Comparison of ENCODE assay signal across 8 cellular contexts in genomic region chr18:26657618-26658581, GRCh38.
A peak's percentile ranks its signal among the peaks of the same experiment; 100 is the strongest.
DNase-seq lines count a peak whose midpoint lies in the region; ATAC-seq, FAIRE-seq and TF ChIP-seq lines count a peak whose summit lies in the region.

No MANE protein-coding gene starts in this region.

- peak overlapping the region; percentile 71 for H3K4me3 Mint-ChIP-seq in activated T-cell treated with anti-CD3 and anti-CD28 coated beads, Interleukin-2, amount 50 U/mL, for 24 hours
- H3K4me3 Mint-ChIP-seq in activated naive CD8-positive, alpha-beta T cell treated with anti-CD3 and anti-CD28 coated beads, Interleukin-2, amount 10 ng/mL, durations not matched to agents 7 days and 5 days: peak overlapping the region; percentile 80

- no peak overlapping the region for H3K27ac Mint-ChIP-seq in activated T-cell treated with anti-CD3 and anti-CD28 coated beads, Interleukin-2, amount 50 U/mL, for 24 hours
- peak overlapping the region; percentile 14 for H3K27ac Mint-ChIP-seq in activated naive CD8-positive, alpha-beta T cell treated with anti-CD3 and anti-CD28 coated beads, Interleukin-2, amount 10 ng/mL, durations not matched to agents 7 days and 5 days

- no peaks in the 10 kb centered on the region for H3K9me3 Mint-ChIP-seq in activated T-cell treated with anti-CD3 and anti-CD28 coated beads, Interleukin-2, amount 50 U/mL, for 24 hours
- H3K9me3 Mint-ChIP-seq in activated naive CD8-positive, alpha-beta T cell treated with anti-CD3 and anti-CD28 coated beads, Interleukin-2, amount 10 ng/mL, durations not matched to agents 7 days and 5 days: no peaks in the 10 kb centered on the region

- H3K4me3 ChIP-seq in right lobe of liver (peak overlapping the region; percentile 66 to 73 (median 69)), tibial nerve (peak overlapping the region; percentile 58 to 87 (median 66))

- intact Hi-C loops in right lobe of liver (cut with DNase I): loop anchor here (10.0 kb wide), 2 partner anchors 97 to 117 kb away; no protein-coding TSS in a partner anchor

- peaks cover 67% of the 10 kb centered on the region for H3K27me3 Mint-ChIP-seq in activated T-cell treated with anti-CD3 and anti-CD28 coated beads, Interleukin-2, amount 50 U/mL, for 24 hours
- H3K27me3 Mint-ChIP-seq in activated naive CD8-positive, alpha-beta T cell treated with anti-CD3 and anti-CD28 coated beads, Interleukin-2, amount 10 ng/mL, durations not matched to agents 7 days and 5 days: peaks cover 67% of the 10 kb centered on the region

- H3K9me3 ChIP-seq in right lobe of liver (no peaks in the 10 kb centered on the region), tibial nerve (no peaks in the 10 kb centered on the region)

- ATAC-seq in activated naive CD8-positive, alpha-beta T cell treated with anti-CD3 and anti-CD28 coated beads, Interleukin-2, amount 10 ng/mL, durations not matched to agents 7 days and 5 days (ENCODE audit: low read depth): no peak
- ATAC-seq in right lobe of liver: no peak

- POLR2A ChIA-PET in activated naive CD8-positive, alpha-beta T cell treated with anti-CD3 and anti-CD28 coated beads, Interleukin-2, amount 10 ng/mL, durations not matched to agents 7 days and 5 days (lab: Charles Lee): no interaction called here

- H3K4me1 Mint-ChIP-seq in activated T-cell treated with anti-CD3 and anti-CD28 coated beads, Interleukin-2, amount 50 U/mL, for 24 hours (ENCODE audit: low read depth): peaks cover 11% of the 10 kb centered on the region
- peaks cover 8% of the 10 kb centered on the region for H3K4me1 Mint-ChIP-seq in activated naive CD8-positive, alpha-beta T cell treated with anti-CD3 and anti-CD28 coated beads, Interleukin-2, amount 10 ng/mL, durations not matched to agents 7 days and 5 days

- no peak for TF ChIP-seq POLR2A in right lobe of liver (IDR thresholded peaks at IDR 0.05)
- TF ChIP-seq POLR2A in tibial nerve (IDR thresholded peaks at IDR 0.05): no peak
- TF ChIP-seq POLR2A in H54 (IDR thresholded peaks at IDR 0.05; ENCODE audit: low read depth, low read length): no peak

- WGBS in right lobe of liver (ENCODE audit: insufficient coverage, low coverage, low lambda C conversion rate, missing lambda C conversion rate): 11% methylated on average over 15 of the region's 16 CpGs
- 9 to 11% methylated on average over 16 of the region's 16 CpGs for WGBS in tibial nerve, 2 donors

- no peak for DNase-seq in activated T-cell treated with anti-CD3 and anti-CD28 coated beads, Interleukin-2, amount 50 U/mL, for 24 hours
- no peak for DNase-seq in activated T-cell treated with anti-CD3 and anti-CD28 coated beads, Interleukin-2, amount 50 U/mL, for 1 hour
- DNase-seq in activated naive CD8-positive, alpha-beta T cell treated with anti-CD3 and anti-CD28 coated beads, Interleukin-2, amount 10 ng/mL, durations not matched to agents 7 days and 5 days: no peak
- DNase-seq in right lobe of liver (no peak), tibial nerve (ENCODE audit: low spot score in 2 of 2) (no peak), H54 (ENCODE audit: insufficient read length, low spot score) (no peak), AG08395 (ENCODE audit: low spot score) (no peak), SHP77 (lab: John Stamatoyannopoulos, UW) (no peak)

- H3K27ac ChIP-seq in right lobe of liver (peak overlapping the region in 2 of 3 donors; percentile 59 to 68), tibial nerve (peak overlapping the region in 3 of 4 donors; percentile 84 to 95 (median 86))

- TF ChIP-seq EP300 in tibial nerve (IDR thresholded peaks at IDR 0.05): no peak

- no peak for FAIRE-seq in H54 (lab: Jason Lieb, UNC)

- H3K36me3 ChIP-seq in right lobe of liver (no peaks in the 10 kb centered on the region), tibial nerve (no peaks in the 10 kb centered on the region)

- TF ChIP-seq CTCF in right lobe of liver (IDR thresholded peaks at IDR 0.05): no peak
- no peak for TF ChIP-seq CTCF in tibial nerve (IDR thresholded peaks at IDR 0.05)

- H3K4me1 ChIP-seq in right lobe of liver (peaks cover 0 to 6% (median 3%) of the 10 kb centered on the region in 4 donors), tibial nerve (peaks cover 0 to 37% (median 5%) of the 10 kb centered on the region in 4 donors)

- H3K27me3 ChIP-seq in right lobe of liver: no peaks in the 10 kb centered on the region
- H3K27me3 ChIP-seq in tibial nerve: peaks cover 0 to 10% of the 10 kb centered on the region in 2 donors

- no peaks in the 10 kb centered on the region for H3K36me3 Mint-ChIP-seq in activated T-cell treated with anti-CD3 and anti-CD28 coated beads, Interleukin-2, amount 50 U/mL, for 24 hours (ENCODE audit: low read depth)
- no peaks in the 10 kb centered on the region for H3K36me3 Mint-ChIP-seq in activated naive CD8-positive, alpha-beta T cell treated with anti-CD3 and anti-CD28 coated beads, Interleukin-2, amount 10 ng/mL, durations not matched to agents 7 days and 5 days
